ENCODE assay signal across 27 cellular contexts in genomic region chr13:50714886-50715285, GRCh38.
DNase-seq lines count a peak whose midpoint lies in the region; ATAC-seq, FAIRE-seq and TF ChIP-seq lines count a peak whose summit lies in the region.
"Had no signal": no experiment of that assay in that cellular context is flagged by ENCODE, and none has a peak within 500 bp of the region (broad histone marks: within the 10 kb centered on the region; RNA-seq: fewer than 3 reads in every experiment).

No MANE protein-coding gene starts in this region.

- 99% methylated on average over 8 of the region's 12 CpGs for WGBS in HepG2 (ENCODE audit: low lambda C conversion rate)

- no peaks in the 10 kb centered on the region for H4K20me1 ChIP-seq in HepG2 (ENCODE audit: insufficient read depth, low read length)

- H3K9ac ChIP-seq in HepG2 (ENCODE audit: insufficient read depth, low read depth, low read length): no peak overlapping the region
- H3K9ac ChIP-seq: GM23248 had no signal

- H3K4me1 ChIP-seq in thoracic aorta (ENCODE audit: control insufficient read depth in 1 of 2, low read depth in 2 of 2) (no peaks in the 10 kb centered on the region), HepG2 (ENCODE audit: insufficient read depth, low read length) (no peaks in the 10 kb centered on the region)
- H3K4me1 ChIP-seq: body of pancreas, Caco-2 had no signal

- no TSS peak for BruUV-seq in HepG2 (replicated peaks; lab: Mats Ljungman, UMichigan)

- TF ChIP-seq CTCF in thoracic aorta (IDR thresholded peaks at IDR 0.05) (no peak), GM10248 (IDR thresholded peaks at IDR 0.05; ENCODE audit: control extremely low read depth, extremely low read depth, low read depth, missing control alignments) (no peak), HepG2 (CRISPR knock-in tag; IDR thresholded peaks at IDR 0.05) (no peak)

- DNase-seq in SKM-1 treated with dmso at 0.1 percent for 144 hours (lab: John Stamatoyannopoulos, UW; ENCODE audit: unreplicated experiment): peak; percentile 18
- DNase-seq in SKM-1 (lab: John Stamatoyannopoulos, UW; ENCODE audit: unreplicated experiment): no peak
- DNase-seq in NCI-H524 treated with DMSO at 0.1 percent for 48 hours (lab: John Stamatoyannopoulos, UW): peak; percentile 81
- DNase-seq in thoracic aorta (ENCODE audit: low spot score): no peak
- DNase-seq in GM10248 (ENCODE audit: extremely low spot score): no peak
- no peak for DNase-seq in HepG2 (ENCODE audit: low spot score)
- DNase-seq: activated B cell treated with CpG ODN at 0.5 μM for 24 hours; activated CD4-positive, alpha-beta T cell treated with anti-CD3 and anti-CD28 coated beads, Interleukin-2, amount 50 U/mL, for 4 hours; activated naive CD4-positive, alpha-beta T cell; activated T-cell treated with anti-CD3 and anti-CD28 coated beads, Interleukin-2, amount 50 U/mL, for 72 hours; Caco-2; DMS79 treated with DMSO at 0.1 percent for 48 hours; effector CD4-positive, alpha-beta T cell; GM23248; naive thymus-derived CD4-positive, alpha-beta T cell; NCI-H1105 treated with DMSO at 0.1 percent for 48 hours; NCI-H2029; NCI-H69; small intestine; stimulated activated CD4-positive, alpha-beta T cell treated with anti-CD3 and anti-CD28 coated beads, Interleukin-1b, Interleukin-23, amount 100 ng/mL, for 48 hours; stimulated activated CD8-positive, alpha-beta memory T cell treated with anti-CD3 and anti-CD28 coated beads, Interleukin-4, amount 100 ng/mL, for 48 hours; SW 1271 had no signal

- H3K9me3 ChIP-seq in thoracic aorta (no peaks in the 10 kb centered on the region), HepG2 (ENCODE audit: low read length) (no peaks in the 10 kb centered on the region)
- H3K9me3 ChIP-seq: body of pancreas, Caco-2, left ventricle myocardium inferior, ovary had no signal

- H3K27ac ChIP-seq in layer of hippocampus (ENCODE audit: low read depth, low read length) (peak overlapping the region; percentile 25), thoracic aorta (no peak overlapping the region), HepG2 (ENCODE audit: extremely low read length, insufficient read depth, low read length) (no peak overlapping the region)
- H3K27ac ChIP-seq: GM23248, ovary had no signal

- H3K4me3 ChIP-seq in thoracic aorta: peak overlapping the region; percentile 14
- no peak overlapping the region for H3K4me3 ChIP-seq in HepG2 (replicated peaks in 1 of 3; ENCODE audit: insufficient read depth in 1 of 3, low read depth in 2 of 3, low read length in 3 of 3)
- H3K4me3 ChIP-seq: body of pancreas, GM23248, left ventricle myocardium inferior, ovary had no signal

- no peaks in the 10 kb centered on the region for H3K27me3 ChIP-seq in layer of hippocampus (ENCODE audit: control insufficient read depth, insufficient read depth, low read length)
- H3K27me3 ChIP-seq in thoracic aorta (replicated peaks; ENCODE audit: insufficient read depth): no peaks in the 10 kb centered on the region
- H3K27me3 ChIP-seq in HepG2 (ENCODE audit: control insufficient read depth in 1 of 2, insufficient read depth in 2 of 2, low read length in 2 of 2): no peaks in the 10 kb centered on the region
- H3K27me3 ChIP-seq: body of pancreas, ovary had no signal

- no peak overlapping the region for H3K4me2 ChIP-seq in HepG2 (ENCODE audit: low read depth, low read length)

- H2AFZ ChIP-seq in HepG2 (ENCODE audit: low read length): no peak overlapping the region
- H2AFZ ChIP-seq: GM23248 had no signal

- no peak for TF ChIP-seq RAD21 in HepG2 (CRISPR knock-in tag; IDR thresholded peaks at IDR 0.05)

- ATAC-seq in thoracic aorta (ENCODE audit: insufficient number of reproducible peaks, low FRiP score, low read depth) (no peak), HG02678 (IDR thresholded peaks at IDR 0.05; ENCODE audit: unreplicated experiment) (no peak), HepG2 (no peak)
- ATAC-seq: activated T-cell treated with anti-CD3 and anti-CD28 coated beads, Interleukin-2, amount 50 U/mL, for 72 hours; body of pancreas had no signal

- TF ChIP-seq POLR2A in HepG2 (IDR thresholded peaks at IDR 0.05; ENCODE audit: insufficient read depth in 1 of 2, low read depth in 2 of 2, low read length in 2 of 2): no peak

- no peak for FAIRE-seq in HepG2 (lab: Jason Lieb, UNC)
- FAIRE-seq: small intestine had no signal

- POLR2A ChIA-PET in GM10248 (lab: Yijun Ruan, JAX): no interaction called here
- POLR2A ChIA-PET in HepG2 (lab: Yijun Ruan, JAX): no interaction called here

- no peaks in the 10 kb centered on the region for H3K79me2 ChIP-seq in HepG2 (ENCODE audit: insufficient read depth, low read length)

- H3K36me3 ChIP-seq in thoracic aorta (no peaks in the 10 kb centered on the region), HepG2 (replicated peaks in 1 of 2; ENCODE audit: control insufficient read depth in 1 of 2, insufficient read depth in 2 of 2, low read length in 2 of 2) (peaks cover 1 to 10% of the 10 kb centered on the region in 2 experiments; a peak in 4 of 5 replicates)
- H3K36me3 ChIP-seq: left ventricle myocardium inferior, ovary had no signal

- intact Hi-C loops in HepG2 (cut with micrococcal nuclease; ENCODE audit: unreplicated experiment): no loop called here

- CTCF ChIA-PET in GM10248 (lab: Yijun Ruan, JAX): interaction anchor here (1.3 to 1.9 kb wide), 3 partner anchors 11 to 14 kb away, joined by 3 to 7 read pairs (median 6); no protein-coding TSS in a partner anchor
- CTCF ChIA-PET in HepG2 (lab: Yijun Ruan, JAX; ENCODE audit: low intra/inter-chr PET ratio, low total read pairs): no interaction called here

- TF ChIP-seq EP300 in HepG2 (IDR thresholded peaks at IDR 0.05; ENCODE audit: low read depth in 2 of 2, low read length in 2 of 2) (no peak), HepG2 (CRISPR knock-in tag; IDR thresholded peaks at IDR 0.05; ENCODE audit: borderline replicate concordance) (no peak)

- in situ Hi-C loops in HepG2 (cut with HindIII; ENCODE audit: extremely low pct_ligation_motif_present, low pct_unique_long_range_greater_than_20kb): no loop called here

TF ChIP-seq in HepG2, 621 proteins besides CTCF, POLR2A, EP300 and RAD21:
- TF ChIP-seq ZNF788 (CRISPR knock-in tag; IDR thresholded peaks at IDR 0.05; ENCODE audit: borderline replicate concordance): no peak
- no peak for TF ChIP-seq ZFP1 (CRISPR knock-in tag; IDR thresholded peaks at IDR 0.05)

Comparison
In these comparisons a context has a peak if more than half of its experiments do, and no peak if none do; other contexts are left out.
1. DNase-seq: peak in SKM-1 treated with dmso at 0.1 percent for 144 hours (single experiment) and NCI-H524 treated with DMSO at 0.1 percent for 48 hours (single experiment); none in SKM-1 (single experiment), thoracic aorta (single experiment), GM10248 (single experiment) and HepG2 (single experiment).